ENCODE assay signal across 15 cellular contexts in the genomic region with DNA sequence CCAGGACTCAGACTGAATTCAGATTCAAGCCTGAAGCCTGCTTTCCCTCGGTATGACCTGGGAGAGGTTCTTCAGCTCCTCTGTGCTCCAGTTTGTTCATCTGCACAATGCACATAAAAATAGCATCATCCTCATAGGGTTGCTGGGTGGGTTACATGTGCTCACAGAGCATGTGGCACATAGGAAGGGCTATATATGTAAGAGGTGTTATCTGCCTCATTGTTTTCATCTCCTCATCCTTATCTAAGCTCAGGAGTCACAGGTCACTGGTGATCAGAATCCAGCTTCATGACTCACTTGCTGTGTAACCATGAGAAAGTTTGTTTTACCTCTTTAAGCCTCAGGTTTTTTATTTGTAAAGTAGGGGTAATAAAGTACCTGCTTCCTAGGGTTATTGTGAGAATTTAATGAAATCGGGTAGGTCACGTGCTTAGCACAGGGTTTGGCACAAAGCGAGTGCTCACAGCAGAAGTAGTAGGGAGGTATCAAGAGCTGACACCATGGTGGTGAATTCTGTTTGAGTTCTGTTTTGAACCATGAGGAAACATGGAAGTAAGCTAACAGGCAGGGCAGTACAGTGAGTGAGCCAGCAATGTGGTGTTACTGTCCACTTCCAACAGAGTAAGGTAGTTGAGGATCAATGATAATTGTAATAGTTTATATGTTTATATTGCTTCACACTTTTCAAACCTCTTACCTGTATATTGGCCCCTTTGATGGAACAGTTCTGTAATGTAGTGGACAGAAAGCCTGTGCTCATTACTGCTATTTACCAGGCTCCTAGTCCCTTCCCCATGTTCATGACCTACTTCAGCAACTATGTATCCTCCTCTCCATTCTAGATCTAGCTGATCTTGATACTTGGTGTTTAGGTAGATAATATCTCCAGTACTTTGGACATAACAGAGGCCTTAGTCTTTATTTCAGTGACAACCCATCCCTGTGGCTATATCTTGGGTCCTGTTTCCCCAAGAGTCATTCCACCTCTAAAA.
DNase-seq lines count a peak whose midpoint lies in the region; ATAC-seq, FAIRE-seq and TF ChIP-seq lines count a peak whose summit lies in the region.
"Had no signal": no experiment of that assay in that cellular context is flagged by ENCODE, and none has a peak within 500 bp of the region (broad histone marks: within the 10 kb centered on the region; RNA-seq: fewer than 3 reads in every experiment).

No MANE protein-coding gene starts in this region.

- no peaks in the 10 kb centered on the region for H3K9me3 ChIP-seq in K562 (replicated peaks; ENCODE audit: control insufficient read depth, insufficient read depth, low read depth, low read length)
- H3K9me3 ChIP-seq in keratinocyte (ENCODE audit: control insufficient read depth, low read depth, low read length): no peaks in the 10 kb centered on the region
- H3K9me3 ChIP-seq: suprapubic skin had no signal

- 55% methylated on average over 4 of the region's 4 CpGs for WGBS in K562 (ENCODE audit: insufficient coverage, low coverage, missing lambda C conversion rate)

- ATAC-seq in K562: peak; percentile 57
- ATAC-seq in GM21786 (IDR thresholded peaks at IDR 0.05; ENCODE audit: unreplicated experiment): no peak
- ATAC-seq in HG03045 (IDR thresholded peaks at IDR 0.05; ENCODE audit: unreplicated experiment): no peak

- H2AFZ ChIP-seq in K562 (ENCODE audit: low read depth, low read length) (no peak overlapping the region), keratinocyte (ENCODE audit: control insufficient read depth, low read length) (no peak overlapping the region)

- dilution Hi-C loops in keratinocyte (cut with MboI; ENCODE audit: extremely low pct_ligation_motif_present, low sequenced_read_pairs): no loop called here

- no peak for TF ChIP-seq POLR2A in K562 (conservative IDR thresholded peaks at IDR 0.05)

- no peaks in the 10 kb centered on the region for H3K79me2 ChIP-seq in K562 (ENCODE audit: control insufficient read depth, insufficient read depth, low read length)
- no peaks in the 10 kb centered on the region for H3K79me2 ChIP-seq in keratinocyte (ENCODE audit: control insufficient read depth, insufficient read depth, low read length)

- H3K36me3 ChIP-seq in K562 (ENCODE audit: control insufficient read depth, insufficient read depth, low read length) (peaks cover 8% of the 10 kb centered on the region; the same call in 2 of the 3 replicates), keratinocyte (ENCODE audit: control insufficient read depth in 2 of 2, extremely low read depth in 1 of 2, insufficient read depth in 2 of 2, low read length in 2 of 2) (no peaks in the 10 kb centered on the region)
- H3K36me3 ChIP-seq: suprapubic skin had no signal

- H3K4me1 ChIP-seq in K562 (replicated peaks in 1 of 2; ENCODE audit: control insufficient read depth in 2 of 2, insufficient read depth in 2 of 2, low read length in 2 of 2) (peaks cover 0 to 5% of the 10 kb centered on the region in 2 experiments; a peak in 2 of 5 replicates), keratinocyte (ENCODE audit: control insufficient read depth, extremely low read depth, insufficient read depth, low read length) (peaks cover 11% of the 10 kb centered on the region)
- H3K4me1 ChIP-seq: suprapubic skin had no signal

- TF ChIP-seq RAD21 in K562 (CRISPR knock-in tag; conservative IDR thresholded peaks at IDR 0.05 in 1 of 2, IDR thresholded peaks at IDR 0.05 in 1 of 2): no peak

- DNase-seq in A172 (ENCODE audit: low spot score) (peak; percentile 62), HS-5 (ENCODE audit: low read depth) (peak; percentile 18), K562 (ENCODE audit: extremely low read depth in 1 of 4, low spot score in 3 of 4) (peak in 2 of 4 experiments; percentile 12 to 15), keratinocyte (ENCODE audit: low read depth, low spot score) (no peak), posterior cingulate gyrus (no peak), SIG-M5 treated with dmso at 0.1 percent for 504 hours (lab: John Stamatoyannopoulos, UW; ENCODE audit: unreplicated experiment) (no peak)
- DNase-seq: activated CD4-positive, alpha-beta T cell treated with anti-CD3 and anti-CD28 coated beads, Interleukin-2, amount 10 ng/mL, durations not matched to agents 24 days and 14 days; NCI-H1092 treated with DMSO at 0.1 percent for 48 hours; NCI-H446 treated with DMSO at 0.1 percent for 48 hours; stimulated activated CD4-positive, alpha-beta T cell treated with anti-CD3 and anti-CD28 coated beads, Interleukin-12 subunit alpha, Interleukin-12 subunit beta, amount 100 ng/mL, for 4 hours; T-helper 2 cell had no signal

- H3K4me3 ChIP-seq in K562: no peak overlapping the region
- H3K4me3 ChIP-seq in keratinocyte (ENCODE audit: control insufficient read depth in 2 of 3, extremely low read depth in 1 of 3, insufficient read depth in 2 of 3, low read depth in 1 of 3, low read length in 3 of 3): no peak overlapping the region
- H3K4me3 ChIP-seq: coronary artery, suprapubic skin had no signal

- H3K9me1 ChIP-seq in K562 (ENCODE audit: control insufficient read depth, insufficient read depth, low read length) (no peaks in the 10 kb centered on the region), keratinocyte (ENCODE audit: control insufficient read depth, extremely low read depth, insufficient read depth, low read length) (no peaks in the 10 kb centered on the region)

- H4K20me1 ChIP-seq in K562 (replicated peaks; ENCODE audit: control insufficient read depth, insufficient read depth, low read length): no peaks in the 10 kb centered on the region
- no peaks in the 10 kb centered on the region for H4K20me1 ChIP-seq in keratinocyte (ENCODE audit: control insufficient read depth, extremely low read depth, insufficient read depth, low read length)

- H3K9ac ChIP-seq in K562 (ENCODE audit: insufficient read depth in 1 of 2, low read depth in 2 of 2, low read length in 2 of 2): no peak overlapping the region
- no peak overlapping the region for H3K9ac ChIP-seq in keratinocyte (ENCODE audit: control insufficient read depth, extremely low read depth, insufficient read depth, low read length)

- FAIRE-seq in K562 (lab: Jason Lieb, UNC) (peak; percentile 54), keratinocyte (lab: Jason Lieb, UNC) (peak; percentile 34)

- no peak overlapping the region for H3K27ac ChIP-seq in K562 (ENCODE audit: extremely low read depth, low read depth, low read length)
- H3K27ac ChIP-seq in keratinocyte (ENCODE audit: control insufficient read depth, insufficient read depth, low read length): no peak overlapping the region
- H3K27ac ChIP-seq: coronary artery, suprapubic skin had no signal

- no peaks in the 10 kb centered on the region for H3K27me3 ChIP-seq in K562 (ENCODE audit: control insufficient read depth in 2 of 2, insufficient read depth in 2 of 2, low read length in 2 of 2)
- no peaks in the 10 kb centered on the region for H3K27me3 ChIP-seq in keratinocyte (ENCODE audit: control insufficient read depth, extremely low read depth, insufficient read depth, low read length)
- H3K27me3 ChIP-seq: suprapubic skin had no signal

- BruUV-seq in K562 (replicated peaks; lab: Mats Ljungman, UMichigan): no TSS peak

- in situ Hi-C loops in K562 (cut with MboI): no loop called here

- TF ChIP-seq CTCF in K562 (IDR thresholded peaks at IDR 0.05 in 2 of 3, conservative IDR thresholded peaks at IDR 0.05 in 1 of 3; ENCODE audit: insufficient read depth in 2 of 3, low read depth in 1 of 3, low read length in 3 of 3) (no peak), keratinocyte (optimal IDR thresholded peaks at IDR 0.05 in 1 of 3, IDR thresholded peaks at IDR 0.05 in 1 of 3, conservative IDR thresholded peaks at IDR 0.05 in 1 of 3; ENCODE audit: extremely low read depth in 1 of 3, insufficient read depth in 2 of 3, low read length in 3 of 3) (no peak)

- H3K4me2 ChIP-seq in K562 (ENCODE audit: insufficient read depth, low read length) (no peak overlapping the region), keratinocyte (ENCODE audit: control insufficient read depth, extremely low read depth, insufficient read depth, low read depth, low read length) (no peak overlapping the region)

- POLR2A ChIA-PET in K562 (lab: Yijun Ruan, JAX): interaction anchor here (0.6 to 0.9 kb wide), 2 partner anchors 13 to 117 kb away, joined by 3 read pairs; no protein-coding TSS in a partner anchor

- CTCF ChIA-PET in K562 (lab: Yijun Ruan, JAX; ENCODE audit: low intra/inter-chr PET ratio): no interaction called here

- intact Hi-C loops in K562 (cut with micrococcal nuclease): no loop called here
- intact Hi-C loops in posterior cingulate gyrus (cut with DNase I): no loop called here

- TF ChIP-seq EP300 in K562 (IDR thresholded peaks at IDR 0.05; ENCODE audit: low read length): peak; percentile 34

TF ChIP-seq in K562, 482 proteins besides CTCF, POLR2A, EP300 and RAD21 (continues in another document):
- TF ChIP-seq FOXA1 (IDR thresholded peaks at IDR 0.05; ENCODE audit: borderline replicate concordance) (no peak), BCL6 (CRISPR knock-in tag; IDR thresholded peaks at IDR 0.05) (no peak), ZEB2 (IDR thresholded peaks at IDR 0.05) (0 out of 2 replicates have a peak, but pooled peaks have one; percentile 43), L3MBTL2 (IDR thresholded peaks at IDR 0.05) (0 out of 2 replicates have a peak, but pooled peaks have one; percentile 24), NR3C1 (CRISPR knock-in tag; IDR thresholded peaks at IDR 0.05) (no peak), TAF1 (IDR thresholded peaks at IDR 0.05; ENCODE audit: control insufficient read depth, extremely low read depth, insufficient read depth, low read length, severe bottlenecking) (no peak), BDP1 (IDR thresholded peaks at IDR 0.05; ENCODE audit: insufficient read depth, insufficient read length) (no peak), TCF7L2 (IDR thresholded peaks at IDR 0.05; ENCODE audit: low read depth, low read length) (no peak), JUN (IDR thresholded peaks at IDR 0.05; ENCODE audit: borderline replicate concordance, low read depth, low read length) (peak; percentile 47; the same call in 1 of the 2 replicates), JUN (CRISPR knock-in tag; IDR thresholded peaks at IDR 0.05; ENCODE audit: borderline replicate concordance) (no peak), SMARCA4 (IDR thresholded peaks at IDR 0.05) (peak; percentile 55; the same call in 1 of the 2 replicates), SOX6 (IDR thresholded peaks at IDR 0.05) (peak; percentile 83), PURB (CRISPR knock-in tag; IDR thresholded peaks at IDR 0.05; ENCODE audit: low read depth) (no peak), DPF2 (IDR thresholded peaks at IDR 0.05) (peak; percentile 62), ZKSCAN1 (IDR thresholded peaks at IDR 0.05; ENCODE audit: low read depth, low read length) (no peak), MAFG (tag; conservative IDR thresholded peaks at IDR 0.05) (no peak), RCOR1 (IDR thresholded peaks at IDR 0.05; ENCODE audit: borderline replicate concordance in 1 of 2, low read depth in 2 of 2, low read length in 2 of 2) (peak in 1 of 2 experiments; percentile 32; a peak in 1 of 4 replicates), CTBP1 (IDR thresholded peaks at IDR 0.05; ENCODE audit: borderline replicate concordance) (peak; percentile 46; the same call in 1 of the 2 replicates)

Comparison
In these comparisons a context has a peak if more than half of its experiments do, and no peak if none do; other contexts are left out.
1. DNase-seq: peak in A172 (single experiment) and HS-5 (single experiment); none in keratinocyte (single experiment), posterior cingulate gyrus (0 of 10) and SIG-M5 treated with dmso at 0.1 percent for 504 hours (single experiment).